ENCODE assay signal across 8 cellular contexts in genomic region chr20:49385471-49385870, GRCh38.
DNase-seq lines count a peak whose midpoint lies in the region; ATAC-seq and TF ChIP-seq lines count a peak whose summit lies in the region.

No MANE protein-coding gene starts in this region.

- H3K4me1 Mint-ChIP-seq in stimulated activated naive B cell treated with anti-CD40 and anti-IgM and Interleukin-4, amounts not matched to agents 10 μg/mL and 1 μg/mL and 100 μg/mL, for 72 hours, result no peaks in the 10 kb centered on the region

- in situ Hi-C loops in ACHN (cut with HindIII; ENCODE audit: low pct_ligation_motif_present, low pct_unique_long_range_greater_than_20kb, low sequenced_read_pairs), result no loop called here

- peak; percentile 26 for DNase-seq in ACHN
- peak; percentile 21 for DNase-seq in GM20000 (ENCODE audit: low spot score)
- DNase-seq in NOMO-1 treated with dmso at 0.1 percent for 144 hours (lab: John Stamatoyannopoulos, UW; ENCODE audit: unreplicated experiment), result peak; percentile 3
- DNase-seq in fibroblast of gingiva (ENCODE audit: low read depth), result peak; percentile 53
- DNase-seq in stimulated activated naive B cell treated with anti-CD40 and anti-IgM and Interleukin-4, amounts not matched to agents 10 μg/mL and 1 μg/mL and 100 μg/mL, for 72 hours, result no peak
- no peak for DNase-seq in HuH-7.5 (ENCODE audit: low spot score)
- no peak for DNase-seq in effector CD4-positive, alpha-beta T cell

- peak; percentile 75 to 90 for ATAC-seq in stimulated activated naive B cell treated with anti-CD40 and anti-IgM and Interleukin-4, amounts not matched to agents 10 μg/mL and 1 μg/mL and 100 μg/mL, for 72 hours (replicated peaks)
- ATAC-seq in HG03354 (IDR thresholded peaks at IDR 0.05; ENCODE audit: poor library complexity, severe bottlenecking, unreplicated experiment), result no peak

- peaks cover 3 to 4% of the 10 kb centered on the region in 2 donors for H3K9me3 Mint-ChIP-seq in stimulated activated naive B cell treated with anti-CD40 and anti-IgM and Interleukin-4, amounts not matched to agents 10 μg/mL and 1 μg/mL and 100 μg/mL, for 72 hours

- no peak overlapping the region for H3K27ac Mint-ChIP-seq in stimulated activated naive B cell treated with anti-CD40 and anti-IgM and Interleukin-4, amounts not matched to agents 10 μg/mL and 1 μg/mL and 100 μg/mL, for 72 hours

- no peaks in the 10 kb centered on the region for H3K36me3 Mint-ChIP-seq in stimulated activated naive B cell treated with anti-CD40 and anti-IgM and Interleukin-4, amounts not matched to agents 10 μg/mL and 1 μg/mL and 100 μg/mL, for 72 hours

- no peak for TF ChIP-seq CTCF in GM20000 (IDR thresholded peaks at IDR 0.05; ENCODE audit: extremely low read depth, missing control alignments)

- peaks cover 40 to 44% of the 10 kb centered on the region in 2 donors for H3K27me3 Mint-ChIP-seq in stimulated activated naive B cell treated with anti-CD40 and anti-IgM and Interleukin-4, amounts not matched to agents 10 μg/mL and 1 μg/mL and 100 μg/mL, for 72 hours

- H3K4me3 Mint-ChIP-seq in stimulated activated naive B cell treated with anti-CD40 and anti-IgM and Interleukin-4, amounts not matched to agents 10 μg/mL and 1 μg/mL and 100 μg/mL, for 72 hours, result no peak overlapping the region

Comparison
In these comparisons a context has a peak if more than half of its experiments do, and no peak if none do; other contexts are left out.
1. DNase-seq: peak in ACHN (single experiment), GM20000 (single experiment), NOMO-1 treated with dmso at 0.1 percent for 144 hours (single experiment) and fibroblast of gingiva (single experiment); none in stimulated activated naive B cell treated with anti-CD40 and anti-IgM and Interleukin-4, amounts not matched to agents 10 μg/mL and 1 μg/mL and 100 μg/mL, for 72 hours (single experiment), HuH-7.5 (single experiment) and effector CD4-positive, alpha-beta T cell (single experiment).